30 cellular contexts compared by ENCODE assay signal in the genomic region with DNA sequence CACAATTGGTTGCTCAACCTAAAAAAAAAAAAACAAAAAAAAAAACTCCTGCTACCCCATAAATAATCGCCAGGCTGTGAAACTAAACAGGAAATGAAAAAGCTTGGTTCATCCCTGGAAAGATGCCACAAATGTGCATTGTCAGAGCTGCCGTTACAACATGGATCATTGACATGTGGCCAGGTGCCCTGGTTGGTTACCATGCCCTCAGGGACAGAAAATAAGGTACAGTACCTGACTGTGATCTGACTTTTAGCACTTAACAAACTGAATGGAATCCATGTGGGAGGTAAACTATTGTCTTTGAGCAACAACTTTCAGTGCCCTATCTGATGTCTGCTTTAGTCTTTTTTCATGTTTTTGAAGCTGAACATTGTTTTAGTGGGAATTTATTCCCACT.
DNase-seq lines count a peak whose midpoint lies in the region; ATAC-seq lines count a peak whose summit lies in the region.
"Had no signal": no experiment of that assay in that cellular context is flagged by ENCODE, and none has a peak within 500 bp of the region (broad histone marks: within the 10 kb centered on the region; RNA-seq: fewer than 3 reads in every experiment).

No MANE protein-coding gene starts in this region.

- peak; percentile 3 for DNase-seq in DMS53 (lab: John Stamatoyannopoulos, UW)
- no peak for DNase-seq in DMS53 treated with DMSO at 0.1 percent for 48 hours (lab: John Stamatoyannopoulos, UW; ENCODE audit: unreplicated experiment)
- peak; percentile 86 for DNase-seq in MV-4-11 (lab: John Stamatoyannopoulos, UW)
- peak; percentile 20 for DNase-seq in amniotic epithelial cell (ENCODE audit: low read depth)
- DNase-seq in kidney glomerular epithelial cell (lab: John Stamatoyannopoulos, UW) = peak; percentile 15
- no peak for DNase-seq in NCI-H1930 (lab: John Stamatoyannopoulos, UW)
- DNase-seq in NCI-H1417 (lab: John Stamatoyannopoulos, UW) = no peak
- DNase-seq: activated CD4-positive, alpha-beta T cell treated with anti-CD3 and anti-CD28 coated beads, Interleukin-2, amount 10 ng/mL, durations not matched to agents 24 days and 14 days; activated CD8-positive, alpha-beta memory T cell treated with anti-CD3 and anti-CD28 coated beads for 24 hours; activated effector memory CD4-positive, alpha-beta T cell treated with Interleukin-2 at 50 U/mL for 16 hours; CD4-positive, CD25-positive, alpha-beta regulatory T cell; effector CD4-positive, alpha-beta T cell; erythroblast; heart left ventricle; HFFc6; islet precursor cell; KG1; left ventricle myocardium inferior; mesendoderm; NCI-H1048; NCI-H1694 treated with DMSO at 0.1 percent for 48 hours; NCI-H524; right cardiac atrium; stimulated activated CD4-positive, alpha-beta T cell treated with anti-CD3 and anti-CD28 coated beads, Interleukin-1b, Interleukin-23, amount 100 ng/mL, for 48 hours; T-cell; testis had no signal

- no peak for ATAC-seq in GM21717 (IDR thresholded peaks at IDR 0.05; ENCODE audit: unreplicated experiment)
- ATAC-seq: activated naive CD4-positive, alpha-beta T cell treated with anti-CD3 and anti-CD28 coated beads, Interleukin-2, amount 50 U/mL, for 72 hours; GM23338; heart left ventricle; right cardiac atrium; T-cell; WTC11 had no signal

Comparison
In these comparisons a context has a peak if more than half of its experiments do, and no peak if none do; other contexts are left out.
1. DNase-seq: peak in DMS53 (single experiment), MV-4-11 (single experiment), amniotic epithelial cell (single experiment) and kidney glomerular epithelial cell (single experiment); none in DMS53 treated with DMSO at 0.1 percent for 48 hours (single experiment), NCI-H1930 (0 of 2) and NCI-H1417 (0 of 3).